In the genomic region with DNA sequence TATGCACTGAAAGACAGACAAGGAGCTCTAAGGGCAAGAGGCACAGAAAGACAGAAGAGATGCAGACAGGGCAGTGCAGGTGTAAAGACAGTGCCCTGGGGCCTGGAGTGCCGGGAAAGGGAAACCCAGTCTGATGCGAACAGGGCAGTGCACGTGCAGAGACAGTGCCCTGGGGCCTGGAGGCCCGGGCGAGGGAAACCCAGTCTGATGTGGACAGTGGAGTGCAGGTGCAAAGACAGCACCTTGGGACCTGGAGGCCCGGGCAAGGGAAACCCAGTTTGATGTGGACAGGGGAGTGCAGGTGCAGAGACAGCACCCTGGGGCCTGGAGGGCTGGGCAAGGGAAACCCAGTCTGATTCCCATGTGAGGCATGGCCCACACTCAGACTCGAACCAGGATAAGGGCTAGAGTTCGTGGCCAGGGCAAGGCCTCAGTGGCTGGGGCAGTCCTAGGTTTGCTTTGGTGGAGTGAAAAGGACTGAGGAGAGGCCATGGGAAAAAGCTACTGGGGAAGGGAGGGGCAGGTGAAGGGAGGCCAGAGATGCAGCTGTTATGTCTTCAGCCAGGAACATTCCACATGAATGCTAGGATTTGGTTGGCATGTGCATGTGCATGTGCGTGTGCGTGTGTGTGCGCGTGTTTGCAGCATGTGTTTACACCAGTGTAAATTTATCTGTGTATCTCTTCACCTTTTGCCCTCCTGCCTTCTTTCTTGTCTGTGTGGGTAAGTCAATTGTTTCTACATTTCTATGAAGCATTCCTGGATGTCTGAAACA, we compare ENCODE assay signal across 20 cellular contexts. TPM values are rescaled to one million over a fixed set of nuclear protein-coding genes. Genes with fewer than 3 reads are reported as not detected.
DNase-seq lines count a peak whose midpoint lies in the region; ATAC-seq, FAIRE-seq and TF ChIP-seq lines count a peak whose summit lies in the region.
"Had no signal": no experiment of that assay in that cellular context is flagged by ENCODE, and none has a peak within 500 bp of the region (broad histone marks: within the 10 kb centered on the region; RNA-seq: fewer than 3 reads in every experiment).

No MANE protein-coding gene starts in this region.

- no peaks in the 10 kb centered on the region for H4K20me1 ChIP-seq in MM.1S (ENCODE audit: insufficient read depth, low read length)

- H3K79me2 ChIP-seq in MM.1S (ENCODE audit: low read length): 0 out of 2 replicates have a peak, but pooled peaks cover 2% of the 10 kb centered on the region

- DNase-seq in GM12891 (ENCODE audit: insufficient read length, low spot score): no peak
- DNase-seq in MM.1S: peak; percentile 75
- DNase-seq in amniotic epithelial cell (ENCODE audit: low read depth): peak; percentile 21
- peak in 1 of 2 donors; percentile 76 for DNase-seq in psoas muscle
- DNase-seq in NCI-H774 (lab: John Stamatoyannopoulos, UW): no peak
- DNase-seq in DMS53 treated with DMSO at 0.1 percent for 48 hours (lab: John Stamatoyannopoulos, UW; ENCODE audit: unreplicated experiment): no peak
- no peak for DNase-seq in T-helper 9 cell
- DNase-seq: activated T-cell treated with anti-CD3 and anti-CD28 coated beads, Interleukin-2, amount 50 U/mL, for 1 hour; AML-193; Calu3; left lung; NCI-H1048; NCI-H524 treated with DMSO at 0.1 percent for 48 hours; nucleus accumbens; stimulated activated CD4-positive, alpha-beta T cell treated with anti-CD3 and anti-CD28 coated beads, Interleukin-4, amount 100 ng/mL, for 1 hour had no signal

- H3K4me2 ChIP-seq in MM.1S (ENCODE audit: low read depth, low read length): peak overlapping the region; percentile 11; the same call in 1 of the 2 replicates

- peak; percentile 69 to 86 (median 76) for ATAC-seq in psoas muscle
- no peak for ATAC-seq in HG02840 (IDR thresholded peaks at IDR 0.05; ENCODE audit: low FRiP score, unreplicated experiment)
- ATAC-seq: K562, left lung, mucosa of descending colon had no signal

- TF ChIP-seq CTCF in MM.1S (IDR thresholded peaks at IDR 0.05; ENCODE audit: low read length): no peak
- TF ChIP-seq CTCF in psoas muscle (IDR thresholded peaks at IDR 0.05): no peak

- H3K36me3 ChIP-seq in MM.1S (replicated peaks; ENCODE audit: insufficient read depth, low read length): no peaks in the 10 kb centered on the region
- H3K36me3 ChIP-seq in psoas muscle (ENCODE audit: insufficient read depth in 1 of 2, low read depth in 1 of 2): no peaks in the 10 kb centered on the region
- H3K36me3 ChIP-seq: breast epithelium, left lung, sigmoid colon had no signal

- peaks cover 25% of the 10 kb centered on the region for H3F3A ChIP-seq in MM.1S (ENCODE audit: insufficient read depth, low read length)

- no peaks in the 10 kb centered on the region for H3K9me2 ChIP-seq in MM.1S (replicated peaks; ENCODE audit: insufficient read depth, low read length)

- peak overlapping the region; percentile 20; the same call in 1 of the 2 replicates for H2AFZ ChIP-seq in MM.1S (ENCODE audit: low read length)

- H3K27me3 ChIP-seq in MM.1S (replicated peaks; ENCODE audit: insufficient read depth, low read length) (no peaks in the 10 kb centered on the region), psoas muscle (ENCODE audit: insufficient read depth in 3 of 3, low read length in 2 of 3) (no peaks in the 10 kb centered on the region)
- H3K27me3 ChIP-seq: breast epithelium, left lung, sigmoid colon had no signal

- FAIRE-seq in GM12891 (lab: Jason Lieb, UNC): peak; percentile 51
- FAIRE-seq: K562 had no signal

- H3K4me1 ChIP-seq in MM.1S (ENCODE audit: low read length): peaks cover 45% of the 10 kb centered on the region
- H3K4me1 ChIP-seq in psoas muscle: peaks cover 32% of the 10 kb centered on the region

- TF ChIP-seq POLR2A in GM12891 (IDR thresholded peaks at IDR 0.05; ENCODE audit: low read depth, low read length): no peak

- no peak overlapping the region; the same call in 1 of the 2 replicates for H3K9ac ChIP-seq in MM.1S (ENCODE audit: low read length)

- H3K4me3 ChIP-seq in MM.1S (ENCODE audit: low read length) (no peak overlapping the region), psoas muscle (no peak overlapping the region)
- H3K4me3 ChIP-seq: breast epithelium, K562, left lung, mucosa of descending colon, sigmoid colon had no signal

- peak overlapping the region; percentile 65; the same call in 1 of the 2 replicates for H3K27ac ChIP-seq in MM.1S (ENCODE audit: low read length)
- peak overlapping the region; percentile 46 for H3K27ac ChIP-seq in psoas muscle
- H3K27ac ChIP-seq: breast epithelium, left lung, sigmoid colon had no signal

- 49 to 55% (median 54%) methylated on average over 12 of the region's 12 CpGs for WGBS in psoas muscle, 3 donors

- H3K9me3 ChIP-seq in MM.1S (replicated peaks; ENCODE audit: insufficient read depth, low read length) (no peaks in the 10 kb centered on the region), psoas muscle (no peaks in the 10 kb centered on the region)
- H3K9me3 ChIP-seq: breast epithelium, left lung, mucosa of descending colon, sigmoid colon had no signal

- intact Hi-C loops in psoas muscle (cut with DNase I): no loop called here

TF ChIP-seq in GM12891, 5 proteins besides CTCF, POLR2A, EP300 and RAD21:
- no peak for TF ChIP-seq POU2F2 (IDR thresholded peaks at IDR 0.05; ENCODE audit: low read depth, low read length)
- TF ChIP-seq POLR2AphosphoS5 (IDR thresholded peaks at IDR 0.05; ENCODE audit: low read depth, low read length): no peak
- TF ChIP-seq PAX5 (IDR thresholded peaks at IDR 0.05; ENCODE audit: insufficient read depth, low read length, severe bottlenecking): no peak
- TF ChIP-seq TAF1 (IDR thresholded peaks at IDR 0.05; ENCODE audit: low read depth, low read length): no peak
- no peak for TF ChIP-seq SPI1 (IDR thresholded peaks at IDR 0.05; ENCODE audit: low read depth, low read length)

RNA-seq across cellular contexts. Expression of a gene that starts 39.0 kb away (rescaled TPM):
- 35.0 TPM for polyA plus RNA-seq in GM12891 (2012; ENCODE audit: low read depth, missing spikeins)
- total RNA-seq in psoas muscle: 10 to 100 TPM; 20.6 to 26.2 (median 21.7) TPM
- 1 to 10 TPM; 7.1 to 9.9 (median 8.4) TPM for polyA plus RNA-seq in psoas muscle

Comparison
In these comparisons a context has a peak if more than half of its experiments do, and no peak if none do; other contexts are left out.
1. DNase-seq: peak in MM.1S (single experiment) and amniotic epithelial cell (single experiment); none in GM12891 (single experiment), NCI-H774 (single experiment), DMS53 treated with DMSO at 0.1 percent for 48 hours (single experiment) and T-helper 9 cell (single experiment).